Comparison of ENCODE assay signal across 8 cellular contexts in genomic region chr1:28877132-28877781, GRCh38. TPM values are rescaled to one million over a fixed set of nuclear protein-coding genes. Genes with fewer than 3 reads are reported as not detected.
DNase-seq lines count a peak whose midpoint lies in the region; ATAC-seq and TF ChIP-seq lines count a peak whose summit lies in the region.

No MANE protein-coding gene starts in this region.

- POLR2A ChIA-PET in Panc1 (lab: Charles Lee) = no interaction called here

- H3K9me3 Mint-ChIP-seq in nephron progenitor cell = no peaks in the 10 kb centered on the region
- no peaks in the 10 kb centered on the region for H3K9me3 Mint-ChIP-seq in stimulated activated naive CD8-positive, alpha-beta T cell treated with anti-CD3 and anti-CD28 coated beads, Interleukin-15, amount 100 ng/mL, for 72 hours

- TF ChIP-seq CTCF in Panc1 (IDR thresholded peaks at IDR 0.05) (peak; percentile 90), nephron progenitor cell (IDR thresholded peaks at IDR 0.05) (peak; percentile 91)

- no peaks in the 10 kb centered on the region for H3K27me3 ChIP-seq in Panc1 (ENCODE audit: control insufficient read depth, insufficient read depth, low read length)

- peak; percentile 89 for ATAC-seq in Panc1
- peak; percentile 79 for ATAC-seq in stimulated activated naive CD8-positive, alpha-beta T cell treated with anti-CD3 and anti-CD28 coated beads, Interleukin-15, amount 100 ng/mL, for 72 hours
- no peak for ATAC-seq in GM18873 (IDR thresholded peaks at IDR 0.05; ENCODE audit: low FRiP score, unreplicated experiment)

- H3K4me3 ChIP-seq in Panc1 (ENCODE audit: low read depth in 2 of 2, low read length in 2 of 2) = no peak overlapping the region

- intact Hi-C loops in Panc1 (cut with micrococcal nuclease; ENCODE audit: unreplicated experiment) = loop anchor here (1.0 to 10.0 kb wide), 2 partner anchors 92 to 232 kb away; partner anchors contain the start of genes RNU11 and TAF12

- no peaks in the 10 kb centered on the region for H3K4me1 ChIP-seq in Panc1 (ENCODE audit: control insufficient read depth, insufficient read depth, low read length)

- in situ Hi-C loops in Panc1 (cut with HindIII; ENCODE audit: low pct_unique_long_range_greater_than_20kb, low sequenced_read_pairs) = no loop called here

- DNase-seq in GDM1 (lab: John Stamatoyannopoulos, UW) (peak; percentile 50), Kasumi-1 (lab: John Stamatoyannopoulos, UW) (peak; percentile 82 to 92), Panc1 (ENCODE audit: low read depth, low spot score) (peak; percentile 74), fibroblast of gingiva (ENCODE audit: low read depth) (peak; percentile 44), nephron progenitor cell (peak; percentile 84)
- peak; percentile 78 for DNase-seq in activated T-cell treated with anti-CD3 and anti-CD28 coated beads, Interleukin-2, amount 50 U/mL, for 1 hour
- DNase-seq in stimulated activated naive CD8-positive, alpha-beta T cell treated with anti-CD3 and anti-CD28 coated beads, Interleukin-15, amount 100 ng/mL, for 72 hours = peak; percentile 70 to 72

- no peak overlapping the region for H3K27ac Mint-ChIP-seq in nephron progenitor cell
- H3K27ac Mint-ChIP-seq in stimulated activated naive CD8-positive, alpha-beta T cell treated with anti-CD3 and anti-CD28 coated beads, Interleukin-15, amount 100 ng/mL, for 72 hours = no peak overlapping the region

- BruUV-seq in Panc1 (replicated peaks; lab: Mats Ljungman, UMichigan) = no TSS peak

- no peaks in the 10 kb centered on the region for H3K9me3 ChIP-seq in Panc1 (ENCODE audit: control insufficient read depth, insufficient read depth, low read depth, low read length)

- H3K36me3 ChIP-seq in Panc1 (ENCODE audit: control insufficient read depth, insufficient read depth, low read length) = no peaks in the 10 kb centered on the region

- no peaks in the 10 kb centered on the region for H3K36me3 Mint-ChIP-seq in nephron progenitor cell (ENCODE audit: low read depth)

- H3K4me1 Mint-ChIP-seq in nephron progenitor cell = peaks cover 6% of the 10 kb centered on the region
- peaks cover 11% of the 10 kb centered on the region for H3K4me1 Mint-ChIP-seq in stimulated activated naive CD8-positive, alpha-beta T cell treated with anti-CD3 and anti-CD28 coated beads, Interleukin-15, amount 100 ng/mL, for 72 hours

- CTCF ChIA-PET in Panc1 (lab: Charles Lee) = interaction anchor here (0.6 to 2.7 kb wide), 18 partner anchors 9 to 234 kb away, joined by 3 to 42 read pairs (median 4); no protein-coding TSS in a partner anchor

- no peak overlapping the region for H3K27ac ChIP-seq in Panc1 (ENCODE audit: low read length)

- H3K27me3 Mint-ChIP-seq in nephron progenitor cell (ENCODE audit: low read depth, poor library complexity) = peaks cover 25% of the 10 kb centered on the region
- H3K27me3 Mint-ChIP-seq in stimulated activated naive CD8-positive, alpha-beta T cell treated with anti-CD3 and anti-CD28 coated beads, Interleukin-15, amount 100 ng/mL, for 72 hours = peaks cover 20% of the 10 kb centered on the region

- no peak overlapping the region for H3K4me3 Mint-ChIP-seq in nephron progenitor cell
- H3K4me3 Mint-ChIP-seq in stimulated activated naive CD8-positive, alpha-beta T cell treated with anti-CD3 and anti-CD28 coated beads, Interleukin-15, amount 100 ng/mL, for 72 hours = no peak overlapping the region

RNA-seq across cellular contexts. Expression of gene EPB41, which starts 37.1 kb away (rescaled TPM):
- total RNA-seq in Panc1 (2021; ENCODE audit: unreplicated experiment) = 20.2 TPM
- 14.9 TPM for polyA plus RNA-seq in Panc1 (2012; ENCODE audit: insufficient read length)
